ENCODE assay signal across 16 cellular contexts in genomic region chrX:153874366-153875125, GRCh38. TPM values are rescaled to one million over a fixed set of nuclear protein-coding genes. Genes with fewer than 3 reads are reported as not detected.
DNase-seq lines count a peak whose midpoint lies in the region; ATAC-seq and TF ChIP-seq lines count a peak whose summit lies in the region.
"Had no signal": no experiment of that assay in that cellular context is flagged by ENCODE, and none has a peak within 500 bp of the region (broad histone marks: within the 10 kb centered on the region; RNA-seq: fewer than 3 reads in every experiment).

No MANE protein-coding gene starts in this region.

- intact Hi-C loops in activated T-helper 1 cell treated with anti-CD3 and anti-CD28 coated beads, Interleukin-12 subunit alpha, Interleukin-12 subunit beta, Interleukin-2, Interleukin-4 antibody, amounts not matched to agents 30 ng/mL and 10 ng/mL and 1 ng/mL, durations not matched to agents 14 hours and 24 hours and 36 hours (cut with micrococcal nuclease), result loop anchor here (1.0 to 5.0 kb wide), 2 partner anchors 57 to 95 kb away; no protein-coding TSS in a partner anchor
- intact Hi-C loops in posterior vena cava (cut with DNase I) (no loop called here), psoas muscle (cut with DNase I) (no loop called here)

- peak overlapping the region; percentile 18 for H3K27ac Mint-ChIP-seq in activated T-helper 1 cell treated with anti-CD3 and anti-CD28 coated beads, Interleukin-12 subunit alpha, Interleukin-12 subunit beta, Interleukin-2, Interleukin-4 antibody, amounts not matched to agents 30 ng/mL and 10 ng/mL and 1 ng/mL, durations not matched to agents 14 hours and 24 hours and 36 hours
- H3K27ac Mint-ChIP-seq in glutamatergic neuron (ENCODE audit: unreplicated experiment), result peak overlapping the region; percentile 95

- peaks cover 2% of the 10 kb centered on the region for H3K27me3 Mint-ChIP-seq in activated T-helper 1 cell treated with anti-CD3 and anti-CD28 coated beads, Interleukin-12 subunit alpha, Interleukin-12 subunit beta, Interleukin-2, Interleukin-4 antibody, amounts not matched to agents 30 ng/mL and 10 ng/mL and 1 ng/mL, durations not matched to agents 14 hours and 24 hours and 36 hours (ENCODE audit: insufficient read depth)
- peaks cover 35% of the 10 kb centered on the region for H3K27me3 Mint-ChIP-seq in glutamatergic neuron (ENCODE audit: unreplicated experiment)

- peaks cover 0 to 53% (median 0%) of the 10 kb centered on the region in 3 donors for H3K27me3 ChIP-seq in psoas muscle (ENCODE audit: insufficient read depth in 3 of 3, low read length in 2 of 3)
- H3K27me3 ChIP-seq: SJCRH30 had no signal

- no peak for TF ChIP-seq CTCF in GM13977 (IDR thresholded peaks at IDR 0.05; ENCODE audit: extremely low read depth, insufficient read depth, missing control alignments)
- no peak for TF ChIP-seq CTCF in glutamatergic neuron (IDR thresholded peaks at IDR 0.05; ENCODE audit: partially characterized antibody, unreplicated experiment)
- TF ChIP-seq CTCF in psoas muscle (IDR thresholded peaks at IDR 0.05), result no peak

- H3K36me3 ChIP-seq in psoas muscle (ENCODE audit: insufficient read depth in 1 of 2, low read depth in 1 of 2), result no peaks in the 10 kb centered on the region
- H3K36me3 ChIP-seq: SJCRH30 had no signal

- H3K4me3 Mint-ChIP-seq in activated T-helper 1 cell treated with anti-CD3 and anti-CD28 coated beads, Interleukin-12 subunit alpha, Interleukin-12 subunit beta, Interleukin-2, Interleukin-4 antibody, amounts not matched to agents 30 ng/mL and 10 ng/mL and 1 ng/mL, durations not matched to agents 14 hours and 24 hours and 36 hours, result no peak overlapping the region
- H3K4me3 Mint-ChIP-seq in glutamatergic neuron (ENCODE audit: unreplicated experiment), result peak overlapping the region; percentile 90

- peak; percentile 24 for DNase-seq in GM13977 (ENCODE audit: low spot score)
- no peak for DNase-seq in activated T-helper 1 cell treated with anti-CD3 and anti-CD28 coated beads, Interleukin-12 subunit alpha, Interleukin-12 subunit beta, Interleukin-2, Interleukin-4 antibody, amounts not matched to agents 30 ng/mL and 10 ng/mL and 1 ng/mL, durations not matched to agents 14 hours and 24 hours and 36 hours (ENCODE audit: low spot score)
- DNase-seq in glutamatergic neuron, result no peak
- DNase-seq in posterior vena cava (ENCODE audit: low spot score), result peak; percentile 50
- no peak for DNase-seq in psoas muscle
- DNase-seq in UCSD-AML1 (lab: John Stamatoyannopoulos, UW; ENCODE audit: unreplicated experiment), result no peak
- DNase-seq in DMS 273 (lab: John Stamatoyannopoulos, UW; ENCODE audit: unreplicated experiment), result no peak
- DNase-seq in activated effector memory CD4-positive, alpha-beta T cell treated with anti-CD3 and anti-CD28 coated beads, Interleukin-2, amount 50 U/mL, for 16 hours, result no peak
- DNase-seq: NCI-H1436, NCI-H2029, NCI-H774 had no signal

- peaks cover 24% of the 10 kb centered on the region for H3K4me1 Mint-ChIP-seq in activated T-helper 1 cell treated with anti-CD3 and anti-CD28 coated beads, Interleukin-12 subunit alpha, Interleukin-12 subunit beta, Interleukin-2, Interleukin-4 antibody, amounts not matched to agents 30 ng/mL and 10 ng/mL and 1 ng/mL, durations not matched to agents 14 hours and 24 hours and 36 hours (ENCODE audit: low read depth)
- H3K4me1 Mint-ChIP-seq in glutamatergic neuron (ENCODE audit: low read depth, unreplicated experiment), result peaks cover 29% of the 10 kb centered on the region

- no peaks in the 10 kb centered on the region for H3K36me3 Mint-ChIP-seq in activated T-helper 1 cell treated with anti-CD3 and anti-CD28 coated beads, Interleukin-12 subunit alpha, Interleukin-12 subunit beta, Interleukin-2, Interleukin-4 antibody, amounts not matched to agents 30 ng/mL and 10 ng/mL and 1 ng/mL, durations not matched to agents 14 hours and 24 hours and 36 hours (ENCODE audit: low read depth)
- H3K36me3 Mint-ChIP-seq in glutamatergic neuron (ENCODE audit: unreplicated experiment), result peaks cover 4% of the 10 kb centered on the region
- H3K36me3 Mint-ChIP-seq: CD4-positive, CD25-positive, alpha-beta regulatory T cell had no signal

- no peaks in the 10 kb centered on the region for H3K4me1 ChIP-seq in psoas muscle
- H3K4me1 ChIP-seq: Caco-2 had no signal

- no peak for ATAC-seq in psoas muscle

- H3K4me3 ChIP-seq in psoas muscle, result no peak overlapping the region
- H3K4me3 ChIP-seq: GM23248, SJCRH30 had no signal

- in situ Hi-C loops in GM13977 (cut with MboI; ENCODE audit: low pct_unique_long_range_greater_than_20kb, low sequenced_read_pairs, unreplicated experiment), result no loop called here

- no peaks in the 10 kb centered on the region for H3K9me3 ChIP-seq in psoas muscle
- H3K9me3 ChIP-seq: Caco-2, SJCRH30 had no signal

- WGBS in psoas muscle, 3 donors, result 83 to 86% (median 83%) methylated on average over 10 to 13 of the region's 13 CpGs

- no peak overlapping the region for H3K27ac ChIP-seq in psoas muscle
- H3K27ac ChIP-seq: GM23248, SJCRH30 had no signal

- H3K9me3 Mint-ChIP-seq in activated T-helper 1 cell treated with anti-CD3 and anti-CD28 coated beads, Interleukin-12 subunit alpha, Interleukin-12 subunit beta, Interleukin-2, Interleukin-4 antibody, amounts not matched to agents 30 ng/mL and 10 ng/mL and 1 ng/mL, durations not matched to agents 14 hours and 24 hours and 36 hours, result no peaks in the 10 kb centered on the region
- H3K9me3 Mint-ChIP-seq in glutamatergic neuron (ENCODE audit: unreplicated experiment), result peaks cover 19% of the 10 kb centered on the region

RNA-seq across cellular contexts. Expression of gene L1CAM, which starts 11.4 kb away (rescaled TPM):
- total RNA-seq in activated T-helper 1 cell treated with anti-CD3 and anti-CD28 coated beads, Interleukin-12 subunit alpha, Interleukin-12 subunit beta, Interleukin-2, Interleukin-4 antibody, amounts not matched to agents 30 ng/mL and 10 ng/mL and 1 ng/mL, durations not matched to agents 14 hours and 24 hours and 36 hours, result 1.7 and 3.3 TPM in 2 replicates
- total RNA-seq in glutamatergic neuron (ENCODE audit: unreplicated experiment) (925 TPM), posterior vena cava (1 to 10 TPM; 3.8 to 4.4 TPM), psoas muscle (1 to 10 TPM in 2 of 4 donors, under 1 TPM in 2; 0.22 to 1.5 (median 0.90) TPM)
- polyA plus RNA-seq in psoas muscle, result under 1 TPM; 0.36 to 0.46 (median 0.39) TPM

RNA-seq across cellular contexts. Expression of gene AVPR2, which starts 29.9 kb away (rescaled TPM):
- not detected in 2 replicates for total RNA-seq in activated T-helper 1 cell treated with anti-CD3 and anti-CD28 coated beads, Interleukin-12 subunit alpha, Interleukin-12 subunit beta, Interleukin-2, Interleukin-4 antibody, amounts not matched to agents 30 ng/mL and 10 ng/mL and 1 ng/mL, durations not matched to agents 14 hours and 24 hours and 36 hours
- total RNA-seq in glutamatergic neuron (ENCODE audit: unreplicated experiment) (not detected), posterior vena cava (1 to 10 TPM; 1.4 to 2.0 TPM), psoas muscle (1 to 10 TPM; 1.3 to 4.8 (median 2.0) TPM)
- 1 to 10 TPM; 1.4 to 3.2 (median 2.5) TPM for polyA plus RNA-seq in psoas muscle
- total RNA-seq: Caco-2; CD4-positive, CD25-positive, alpha-beta regulatory T cell; GM23248; NCI-H460; SJCRH30 had no signal
- polyA plus RNA-seq: CD4-positive, CD25-positive, alpha-beta regulatory T cell; GM23248 had no signal

RNA-seq across cellular contexts. Expression of gene PDZD4, which starts 44.2 kb away (rescaled TPM):
- total RNA-seq in activated T-helper 1 cell treated with anti-CD3 and anti-CD28 coated beads, Interleukin-12 subunit alpha, Interleukin-12 subunit beta, Interleukin-2, Interleukin-4 antibody, amounts not matched to agents 30 ng/mL and 10 ng/mL and 1 ng/mL, durations not matched to agents 14 hours and 24 hours and 36 hours, result 0.29 and 0.44 TPM in 2 replicates
- 41.8 TPM for total RNA-seq in glutamatergic neuron (ENCODE audit: unreplicated experiment)
- 10 to 100 TPM; 21.0 to 22.9 TPM for total RNA-seq in posterior vena cava
- total RNA-seq in psoas muscle, result 1 to 10 TPM in 3 of 4 donors, under 1 TPM in 1; 0.50 to 2.1 (median 1.4) TPM
- polyA plus RNA-seq in psoas muscle, result 1 to 10 TPM in 1 of 3 donors, under 1 TPM in 2; 0.65 to 1.3 (median 0.79) TPM
- total RNA-seq: GM23248 had no signal
- polyA plus RNA-seq: CD4-positive, CD25-positive, alpha-beta regulatory T cell; GM23248 had no signal

RNA-seq across cellular contexts. Expression of gene ARHGAP4, which starts 51.5 kb away (rescaled TPM):
- total RNA-seq in activated T-helper 1 cell treated with anti-CD3 and anti-CD28 coated beads, Interleukin-12 subunit alpha, Interleukin-12 subunit beta, Interleukin-2, Interleukin-4 antibody, amounts not matched to agents 30 ng/mL and 10 ng/mL and 1 ng/mL, durations not matched to agents 14 hours and 24 hours and 36 hours, result 128 TPM in 2 replicates
- total RNA-seq in glutamatergic neuron (ENCODE audit: unreplicated experiment) (33.5 TPM), posterior vena cava (10 to 100 TPM; 36.3 to 47.1 TPM), psoas muscle (1 to 10 TPM; 5.1 to 8.0 (median 6.4) TPM)
- 1 to 10 TPM; 5.8 to 7.6 (median 6.8) TPM for polyA plus RNA-seq in psoas muscle

Comparison
In these comparisons a context has a peak if more than half of its experiments do, and no peak if none do; other contexts are left out.
1. DNase-seq: peak in GM13977 (single experiment) and posterior vena cava (single experiment); none in activated T-helper 1 cell treated with anti-CD3 and anti-CD28 coated beads, Interleukin-12 subunit alpha, Interleukin-12 subunit beta, Interleukin-2, Interleukin-4 antibody, amounts not matched to agents 30 ng/mL and 10 ng/mL and 1 ng/mL, durations not matched to agents 14 hours and 24 hours and 36 hours (single experiment), glutamatergic neuron (single experiment), psoas muscle (0 of 2), UCSD-AML1 (single experiment), DMS 273 (single experiment) and activated effector memory CD4-positive, alpha-beta T cell treated with anti-CD3 and anti-CD28 coated beads, Interleukin-2, amount 50 U/mL, for 16 hours (single experiment).
2. RNA of gene L1CAM, which starts 11.4 kb away (total RNA-seq): 925 TPM in glutamatergic neuron (single experiment); 3.8 to 4.4 TPM in posterior vena cava, 1.7 to 3.3 TPM in activated T-helper 1 cell treated with anti-CD3 and anti-CD28 coated beads, Interleukin-12 subunit alpha, Interleukin-12 subunit beta, Interleukin-2, Interleukin-4 antibody, amounts not matched to agents 30 ng/mL and 10 ng/mL and 1 ng/mL, durations not matched to agents 14 hours and 24 hours and 36 hours and 0.22 to 1.5 TPM in psoas muscle; every median in the first group is over 100 times any median in the second.
3. RNA of gene PDZD4, which starts 44.2 kb away (total RNA-seq): 41.8 TPM in glutamatergic neuron (single experiment) and 21.0 to 22.9 TPM in posterior vena cava; 0.50 to 2.1 TPM in psoas muscle and 0.29 to 0.44 TPM in activated T-helper 1 cell treated with anti-CD3 and anti-CD28 coated beads, Interleukin-12 subunit alpha, Interleukin-12 subunit beta, Interleukin-2, Interleukin-4 antibody, amounts not matched to agents 30 ng/mL and 10 ng/mL and 1 ng/mL, durations not matched to agents 14 hours and 24 hours and 36 hours; every median in the first group is over 4 times any median in the second.